In genomic region chr10:6445671-6446278, GRCh38 we compare ENCODE assay signal across 9 cellular contexts.
DNase-seq lines count a peak whose midpoint lies in the region; ATAC-seq and TF ChIP-seq lines count a peak whose summit lies in the region.
"Had no signal": no experiment of that assay in that cellular context is flagged by ENCODE, and none has a peak within 500 bp of the region (broad histone marks: within the 10 kb centered on the region; RNA-seq: fewer than 3 reads in every experiment).

No MANE protein-coding gene starts in this region.

- peak overlapping the region; percentile 3 for H3K27ac Mint-ChIP-seq in activated CD4-positive, alpha-beta memory T cell treated with anti-CD3 and anti-CD28 coated beads, Interleukin-2, amount 10 ng/mL, durations not matched to agents 7 days and 5 days
- H3K27ac Mint-ChIP-seq: activated naive CD4-positive, alpha-beta T cell treated with anti-CD3 and anti-CD28 coated beads, Interleukin-2, amount 50 U/mL, for 24 hours had no signal

- no peak overlapping the region for H3K4me3 ChIP-seq in DND-41 (ENCODE audit: low read depth in 1 of 2, low read length in 2 of 2)

- peaks cover 43% of the 10 kb centered on the region for H3K36me3 ChIP-seq in DND-41 (ENCODE audit: insufficient read depth, low read length)

- peaks cover 5% of the 10 kb centered on the region; the same call in 1 of the 2 replicates for H3K4me1 ChIP-seq in DND-41 (ENCODE audit: insufficient read depth, low read length)

- H3K36me3 Mint-ChIP-seq in activated CD4-positive, alpha-beta memory T cell treated with anti-CD3 and anti-CD28 coated beads, Interleukin-2, amount 10 ng/mL, durations not matched to agents 7 days and 5 days (ENCODE audit: low read depth), result peaks cover 66% of the 10 kb centered on the region

- H3K9me3 Mint-ChIP-seq in activated CD4-positive, alpha-beta memory T cell treated with anti-CD3 and anti-CD28 coated beads, Interleukin-2, amount 10 ng/mL, durations not matched to agents 7 days and 5 days, result no peaks in the 10 kb centered on the region
- H3K9me3 Mint-ChIP-seq: activated naive CD4-positive, alpha-beta T cell treated with anti-CD3 and anti-CD28 coated beads, Interleukin-2, amount 50 U/mL, for 24 hours had no signal

- H3K27me3 Mint-ChIP-seq in activated CD4-positive, alpha-beta memory T cell treated with anti-CD3 and anti-CD28 coated beads, Interleukin-2, amount 10 ng/mL, durations not matched to agents 7 days and 5 days, result no peaks in the 10 kb centered on the region
- H3K27me3 Mint-ChIP-seq: activated naive CD4-positive, alpha-beta T cell treated with anti-CD3 and anti-CD28 coated beads, Interleukin-2, amount 50 U/mL, for 24 hours had no signal

- H3K4me2 ChIP-seq in DND-41 (ENCODE audit: insufficient read depth, low read length), result no peak overlapping the region

- no peak overlapping the region for H3K9ac ChIP-seq in DND-41 (ENCODE audit: low read depth, low read length)

- DNase-seq in DND-41 (peak; percentile 65), LoVo (ENCODE audit: low spot score) (peak; percentile 8), midbrain (lab: John Stamatoyannopoulos, UW) (peak; percentile 76)
- DNase-seq in activated CD4-positive, alpha-beta memory T cell treated with anti-CD3 and anti-CD28 coated beads, Interleukin-2, amount 10 ng/mL, durations not matched to agents 7 days and 5 days, result peak; percentile 78
- DNase-seq in effector CD8-positive, alpha-beta T cell (lab: John Stamatoyannopoulos, UW), result peak; percentile 19
- DNase-seq in stimulated activated CD8-positive, alpha-beta memory T cell treated with anti-CD3 and anti-CD28 coated beads, Interleukin-7, amount 100 ng/mL, for 4 hours (ENCODE audit: low read depth in 2 of 2), result peak; percentile 35 to 54

- H2AFZ ChIP-seq in DND-41 (ENCODE audit: low read depth, low read length), result no peak overlapping the region

- H4K20me1 ChIP-seq in DND-41 (ENCODE audit: insufficient read depth, low read length), result no peaks in the 10 kb centered on the region

- no peaks in the 10 kb centered on the region for H3K9me3 ChIP-seq in DND-41 (ENCODE audit: insufficient read depth, low read length, severe bottlenecking)

- H3K27me3 ChIP-seq in DND-41 (ENCODE audit: insufficient read depth, low read length, poor library complexity), result no peaks in the 10 kb centered on the region

- H3K4me3 Mint-ChIP-seq in activated CD4-positive, alpha-beta memory T cell treated with anti-CD3 and anti-CD28 coated beads, Interleukin-2, amount 10 ng/mL, durations not matched to agents 7 days and 5 days, result no peak overlapping the region
- H3K4me3 Mint-ChIP-seq: activated naive CD4-positive, alpha-beta T cell treated with anti-CD3 and anti-CD28 coated beads, Interleukin-2, amount 50 U/mL, for 24 hours had no signal

- peak overlapping the region; percentile 53; the same call in 1 of the 2 replicates for H3K27ac ChIP-seq in DND-41 (ENCODE audit: low read length)

- no peaks in the 10 kb centered on the region for H3K79me2 ChIP-seq in DND-41 (ENCODE audit: insufficient read depth, low read length)

- peaks cover 47% of the 10 kb centered on the region for H3K4me1 Mint-ChIP-seq in activated CD4-positive, alpha-beta memory T cell treated with anti-CD3 and anti-CD28 coated beads, Interleukin-2, amount 10 ng/mL, durations not matched to agents 7 days and 5 days

- TF ChIP-seq CTCF in DND-41 (IDR thresholded peaks at IDR 0.05; ENCODE audit: borderline replicate concordance, extremely low read depth, low read length, poor library complexity, severe bottlenecking), result peak; percentile 71

- ATAC-seq in DND-41 (ENCODE audit: insufficient read depth, low read depth) (peak; percentile 58; the same call in 1 of the 3 replicates), HG02678 (IDR thresholded peaks at IDR 0.05; ENCODE audit: unreplicated experiment) (no peak), HG02840 (IDR thresholded peaks at IDR 0.05; ENCODE audit: low FRiP score, unreplicated experiment) (no peak)

- POLR2A ChIA-PET in activated CD4-positive, alpha-beta memory T cell treated with anti-CD3 and anti-CD28 coated beads, Interleukin-2, amount 10 ng/mL, durations not matched to agents 7 days and 5 days (lab: Charles Lee), result interaction anchor here (1.0 to 1.6 kb wide), 6 partner anchors 28 to 233 kb away, joined by 3 to 5 read pairs (median 4); partner anchors contain the start of gene PRKCQ

- CTCF ChIA-PET in activated CD4-positive, alpha-beta memory T cell treated with anti-CD3 and anti-CD28 coated beads, Interleukin-2, amount 10 ng/mL, durations not matched to agents 7 days and 5 days (lab: Charles Lee), result interaction anchor here (0.7 to 3.1 kb wide), 32 partner anchors 9 to 998 kb away, joined by 3 to 17 read pairs (median 4); partner anchors contain the start of gene PFKFB3

Comparison
In these comparisons a context has a peak if more than half of its experiments do, and no peak if none do; other contexts are left out.
1. DNase-seq: peak in every context shown above with its lines; median percentile 78 in activated CD4-positive, alpha-beta memory T cell treated with anti-CD3 and anti-CD28 coated beads, Interleukin-2, amount 10 ng/mL, durations not matched to agents 7 days and 5 days; 76 in midbrain; 65 in DND-41; 44 in stimulated activated CD8-positive, alpha-beta memory T cell treated with anti-CD3 and anti-CD28 coated beads, Interleukin-7, amount 100 ng/mL, for 4 hours; 19 in effector CD8-positive, alpha-beta T cell; 8 in LoVo.